In genomic region chr17:42275527-42276358, GRCh38 we compare ENCODE assay signal across 1 cellular context.
TF ChIP-seq lines count a peak whose summit lies in the region.

No MANE protein-coding gene starts in this region.

TF ChIP-seq in K562, 482 proteins besides CTCF, POLR2A, EP300 and RAD21 (continued from another document):
- TF ChIP-seq ZNF3 (CRISPR knock-in tag; IDR thresholded peaks at IDR 0.05) (no peak), SIN3A (IDR thresholded peaks at IDR 0.05; ENCODE audit: borderline replicate concordance in 2 of 2, control insufficient read depth in 1 of 2, low read depth in 2 of 2, low read length in 2 of 2) (peak in 1 of 2 experiments; percentile 33; a peak in 1 of 4 replicates), POLR2AphosphoS5 (IDR thresholded peaks at IDR 0.05; ENCODE audit: control insufficient read depth, insufficient read depth, low read depth, low read length) (peak; percentile 81), CHAMP1 (IDR thresholded peaks at IDR 0.05) (no peak), ZNF175 (CRISPR knock-in tag; IDR thresholded peaks at IDR 0.05; ENCODE audit: low read depth) (no peak), NCOA2 (IDR thresholded peaks at IDR 0.05; ENCODE audit: partially characterized antibody in 2 of 2) (no peak), ZBTB17 (CRISPR knock-in tag; IDR thresholded peaks at IDR 0.05) (no peak), NUFIP1 (IDR thresholded peaks at IDR 0.05; ENCODE audit: partially characterized antibody) (no peak), ATF3 (IDR thresholded peaks at IDR 0.05) (no peak), ATF3 (CRISPR knock-in tag; conservative IDR thresholded peaks at IDR 0.05) (no peak), SRSF9 (IDR thresholded peaks at IDR 0.05; ENCODE audit: borderline replicate concordance, low read depth, low read length) (no peak), ZNF354B (CRISPR knock-in tag; IDR thresholded peaks at IDR 0.05) (no peak), FOS (IDR thresholded peaks at IDR 0.05; ENCODE audit: extremely low read depth, insufficient read length) (no peak), CHD4 (IDR thresholded peaks at IDR 0.05; ENCODE audit: insufficient read depth, insufficient replicate concordance, low read depth, low read length, poor library complexity, severe bottlenecking) (no peak), ZNF57 (CRISPR knock-in tag; IDR thresholded peaks at IDR 0.05) (no peak), ZNF277 (CRISPR knock-in tag; IDR thresholded peaks at IDR 0.05; ENCODE audit: borderline replicate concordance) (no peak), CREBBP (IDR thresholded peaks at IDR 0.05; ENCODE audit: low read depth, low read length) (no peak), ESRRA (IDR thresholded peaks at IDR 0.05; ENCODE audit: borderline replicate concordance, low read depth) (no peak), RFX1 (IDR thresholded peaks at IDR 0.05) (no peak), ZNF444 (CRISPR knock-in tag; IDR thresholded peaks at IDR 0.05) (no peak), SNRNP70 (optimal IDR thresholded peaks at IDR 0.05; ENCODE audit: low read depth, low read length) (no peak), THRAP3 (IDR thresholded peaks at IDR 0.05; ENCODE audit: borderline replicate concordance) (no peak), ERF (CRISPR knock-in tag; IDR thresholded peaks at IDR 0.05) (0 out of 2 replicates have a peak, but pooled peaks have one; percentile 9), GMEB1 (CRISPR knock-in tag; IDR thresholded peaks at IDR 0.05) (no peak), XRCC4 (IDR thresholded peaks at IDR 0.05; ENCODE audit: extremely low read depth, insufficient read depth, insufficient read length) (no peak), ZSCAN29 (IDR thresholded peaks at IDR 0.05) (no peak), KAT8 (IDR thresholded peaks at IDR 0.05; ENCODE audit: low read depth) (no peak), CUX1 (CRISPR knock-in tag; IDR thresholded peaks at IDR 0.05) (no peak), ZNF408 (CRISPR knock-in tag; IDR thresholded peaks at IDR 0.05; ENCODE audit: low read depth) (no peak), PURB (CRISPR knock-in tag; IDR thresholded peaks at IDR 0.05; ENCODE audit: low read depth) (no peak), L3MBTL2 (IDR thresholded peaks at IDR 0.05) (peak; percentile 32; the same call in 1 of the 2 replicates), RAD51 (IDR thresholded peaks at IDR 0.05; ENCODE audit: borderline replicate concordance, low read depth) (no peak), YY1 (IDR thresholded peaks at IDR 0.05; ENCODE audit: borderline replicate concordance in 1 of 3, control insufficient read depth in 1 of 3, extremely low read depth in 1 of 3, insufficient read depth in 3 of 3, insufficient read length in 1 of 3, insufficient replicate concordance in 2 of 3, low read depth in 1 of 3, low read length in 2 of 3) (peak; percentile 40 to 78 (median 58)), IFI16 (CRISPR knock-in tag; IDR thresholded peaks at IDR 0.05) (no peak), E2F1 (CRISPR knock-in tag; IDR thresholded peaks at IDR 0.05) (no peak), LARP7 (IDR thresholded peaks at IDR 0.05) (no peak), ZNF778 (CRISPR knock-in tag; IDR thresholded peaks at IDR 0.05) (no peak), HMG20A (CRISPR knock-in tag; conservative IDR thresholded peaks at IDR 0.05) (no peak), CBFA2T2 (conservative IDR thresholded peaks at IDR 0.05) (peak; percentile 58), RNF2 (IDR thresholded peaks at IDR 0.05) (peak; percentile 65; the same call in 1 of the 2 replicates), PHB (CRISPR knock-in tag; IDR thresholded peaks at IDR 0.05) (no peak), ADNP (tag; IDR thresholded peaks at IDR 0.05) (no peak), SMC3 (conservative IDR thresholded peaks at IDR 0.05; ENCODE audit: insufficient read depth, low read depth, low read length) (no peak), XRCC3 (IDR thresholded peaks at IDR 0.05) (no peak), ZC3H11A (IDR thresholded peaks at IDR 0.05; ENCODE audit: low read depth, low read length) (no peak)
- TF ChIP-seq, protein P1, sequence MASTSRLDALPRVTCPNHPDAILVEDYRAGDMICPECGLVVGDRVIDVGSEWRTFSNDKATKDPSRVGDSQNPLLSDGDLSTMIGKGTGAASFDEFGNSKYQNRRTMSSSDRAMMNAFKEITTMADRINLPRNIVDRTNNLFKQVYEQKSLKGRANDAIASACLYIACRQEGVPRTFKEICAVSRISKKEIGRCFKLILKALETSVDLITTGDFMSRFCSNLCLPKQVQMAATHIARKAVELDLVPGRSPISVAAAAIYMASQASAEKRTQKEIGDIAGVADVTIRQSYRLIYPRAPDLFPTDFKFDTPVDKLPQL (IDR thresholded peaks at IDR 0.05; ENCODE audit: extremely low read depth, insufficient read length): no peak
- TF ChIP-seq, protein P2, sequence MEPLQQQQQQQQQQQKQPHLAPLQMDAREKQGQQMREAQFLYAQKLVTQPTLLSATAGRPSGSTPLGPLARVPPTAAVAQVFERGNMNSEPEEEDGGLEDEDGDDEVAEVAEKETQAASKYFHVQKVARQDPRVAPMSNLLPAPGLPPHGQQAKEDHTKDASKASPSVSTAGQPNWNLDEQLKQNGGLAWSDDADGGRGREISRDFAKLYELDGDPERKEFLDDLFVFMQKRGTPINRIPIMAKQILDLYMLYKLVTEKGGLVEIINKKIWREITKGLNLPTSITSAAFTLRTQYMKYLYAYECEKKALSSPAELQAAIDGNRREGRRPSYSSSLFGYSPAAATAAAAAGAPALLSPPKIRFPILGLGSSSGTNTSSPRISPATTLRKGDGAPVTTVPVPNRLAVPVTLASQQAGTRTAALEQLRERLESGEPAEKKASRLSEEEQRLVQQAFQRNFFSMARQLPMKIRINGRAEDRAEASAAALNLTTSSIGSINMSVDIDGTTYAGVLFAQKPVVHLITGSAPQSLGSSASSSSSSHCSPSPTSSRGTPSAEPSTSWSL (CRISPR knock-in tag; IDR thresholded peaks at IDR 0.05; ENCODE audit: borderline replicate concordance): no peak
TF ChIP-seq in K562: peak in this region for 83.
